1 cellular context compared by ENCODE assay signal in the genomic region with DNA sequence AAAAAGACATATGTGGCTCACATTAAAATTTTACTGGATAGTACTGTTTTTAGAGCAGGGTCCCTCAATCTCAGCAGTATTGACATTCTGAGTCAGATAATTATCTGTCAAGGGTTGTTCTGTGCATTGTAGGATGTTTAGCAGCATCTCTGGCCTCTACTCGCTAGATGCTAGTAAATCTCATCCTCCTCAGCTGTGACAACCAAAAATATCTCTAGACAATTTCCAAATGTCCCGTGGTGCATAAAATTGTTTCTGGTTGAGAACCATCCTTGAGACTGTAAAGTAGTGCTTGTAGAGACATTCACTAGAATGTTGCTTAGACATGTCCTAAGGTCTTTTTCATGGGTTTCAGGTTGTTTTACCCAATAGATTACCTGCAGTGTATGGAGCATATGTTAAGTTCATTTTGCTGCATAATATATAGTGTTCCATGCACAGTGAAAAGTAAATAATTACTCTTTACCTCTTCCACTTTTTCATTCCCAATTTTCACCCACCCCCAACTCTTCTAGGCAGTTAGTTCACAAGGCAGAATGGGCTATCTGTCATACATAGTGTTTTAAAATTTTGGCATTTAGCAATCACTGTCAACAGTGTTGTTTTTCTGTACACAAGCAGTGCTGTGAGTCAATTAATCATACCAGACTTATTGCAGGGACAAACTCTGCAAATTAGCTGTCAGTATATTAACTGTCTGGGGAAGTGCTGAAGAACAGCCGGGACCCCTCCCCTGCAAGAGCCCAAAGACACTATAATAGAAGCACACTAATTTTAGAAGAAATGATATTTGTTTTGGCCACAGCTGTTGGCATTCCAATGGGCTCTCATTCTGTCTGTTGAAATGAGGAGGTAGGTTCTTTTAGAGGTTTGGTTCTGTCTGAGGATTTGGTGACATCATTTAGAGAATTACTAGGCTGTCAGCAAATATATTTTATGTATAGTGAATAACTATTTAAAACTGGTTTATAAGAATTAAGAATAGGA.
TF ChIP-seq lines count a peak whose summit lies in the region.

No MANE protein-coding gene starts in this region.

TF ChIP-seq in IMR-90, 13 proteins besides CTCF, POLR2A, EP300 and RAD21:
- no peak for TF ChIP-seq SMC3 (IDR thresholded peaks at IDR 0.05; ENCODE audit: low read depth, low read length)
- TF ChIP-seq RCOR1 (IDR thresholded peaks at IDR 0.05; ENCODE audit: insufficient replicate concordance, low read length): no peak
- no peak for TF ChIP-seq RFX5 (IDR thresholded peaks at IDR 0.05; ENCODE audit: low read depth, low read length)
- no peak for TF ChIP-seq MAZ (IDR thresholded peaks at IDR 0.05; ENCODE audit: borderline replicate concordance, low read depth, low read length)
- TF ChIP-seq, protein P1, sequence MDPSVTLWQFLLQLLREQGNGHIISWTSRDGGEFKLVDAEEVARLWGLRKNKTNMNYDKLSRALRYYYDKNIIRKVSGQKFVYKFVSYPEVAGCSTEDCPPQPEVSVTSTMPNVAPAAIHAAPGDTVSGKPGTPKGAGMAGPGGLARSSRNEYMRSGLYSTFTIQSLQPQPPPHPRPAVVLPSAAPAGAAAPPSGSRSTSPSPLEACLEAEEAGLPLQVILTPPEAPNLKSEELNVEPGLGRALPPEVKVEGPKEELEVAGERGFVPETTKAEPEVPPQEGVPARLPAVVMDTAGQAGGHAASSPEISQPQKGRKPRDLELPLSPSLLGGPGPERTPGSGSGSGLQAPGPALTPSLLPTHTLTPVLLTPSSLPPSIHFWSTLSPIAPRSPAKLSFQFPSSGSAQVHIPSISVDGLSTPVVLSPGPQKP (IDR thresholded peaks at IDR 0.05; ENCODE audit: borderline replicate concordance, low read depth, low read length): no peak
- no peak for TF ChIP-seq FOS (IDR thresholded peaks at IDR 0.05; ENCODE audit: low read depth, low read length)
- no peak for TF ChIP-seq CEBPB (IDR thresholded peaks at IDR 0.05; ENCODE audit: low read depth, low read length)
- TF ChIP-seq, protein P2, sequence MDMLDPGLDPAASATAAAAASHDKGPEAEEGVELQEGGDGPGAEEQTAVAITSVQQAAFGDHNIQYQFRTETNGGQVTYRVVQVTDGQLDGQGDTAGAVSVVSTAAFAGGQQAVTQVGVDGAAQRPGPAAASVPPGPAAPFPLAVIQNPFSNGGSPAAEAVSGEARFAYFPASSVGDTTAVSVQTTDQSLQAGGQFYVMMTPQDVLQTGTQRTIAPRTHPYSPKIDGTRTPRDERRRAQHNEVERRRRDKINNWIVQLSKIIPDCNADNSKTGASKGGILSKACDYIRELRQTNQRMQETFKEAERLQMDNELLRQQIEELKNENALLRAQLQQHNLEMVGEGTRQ (IDR thresholded peaks at IDR 0.05; ENCODE audit: low read depth, low read length): no peak
- no peak for TF ChIP-seq MAFK (IDR thresholded peaks at IDR 0.05; ENCODE audit: low read depth, low read length)
- no peak for TF ChIP-seq BHLHE40 (IDR thresholded peaks at IDR 0.05; ENCODE audit: low read depth, low read length)
- no peak for TF ChIP-seq NFE2L2 (IDR thresholded peaks at IDR 0.05; ENCODE audit: low read depth, low read length)
- no peak for TF ChIP-seq MXI1 (IDR thresholded peaks at IDR 0.05; ENCODE audit: borderline replicate concordance, low read depth, low read length)
- no peak for TF ChIP-seq CHD1 (IDR thresholded peaks at IDR 0.05; ENCODE audit: low read depth, low read length)
